ENCODE assay signal across 8 cellular contexts in genomic region chr17:36641331-36641876, GRCh38. TPM values are rescaled to one million over a fixed set of nuclear protein-coding genes. Genes with fewer than 3 reads are reported as not detected.
DNase-seq lines count a peak whose midpoint lies in the region; ATAC-seq and TF ChIP-seq lines count a peak whose summit lies in the region.

No MANE protein-coding gene starts in this region.

- H3K27me3 Mint-ChIP-seq in activated CD8-positive, alpha-beta T cell treated with anti-CD3 and anti-CD28 coated beads for 36 hours = peaks cover 58% of the 10 kb centered on the region

- H3K27ac ChIP-seq in hepatocyte = no peak overlapping the region
- no peak overlapping the region for H3K27ac ChIP-seq in trophoblast cell (ENCODE audit: low read depth, low read length)
- no peak overlapping the region for H3K27ac ChIP-seq in Karpas-422 (ENCODE audit: low read length)

- no peak overlapping the region for H2BK5ac ChIP-seq in trophoblast cell (ENCODE audit: low read depth, low read length, poor library complexity)

- no peak overlapping the region for H2BK120ac ChIP-seq in trophoblast cell (ENCODE audit: insufficient read depth, low read length, poor library complexity)

- H3K9me3 ChIP-seq in hepatocyte (ENCODE audit: low read depth) (no peaks in the 10 kb centered on the region), trophoblast cell (ENCODE audit: insufficient read depth, low read depth, low read length) (peaks cover 5% of the 10 kb centered on the region), Karpas-422 (ENCODE audit: low read length) (no peaks in the 10 kb centered on the region)

- H3K18ac ChIP-seq in trophoblast cell (ENCODE audit: low read length) = no peak overlapping the region

- H4K20me1 ChIP-seq in hepatocyte (ENCODE audit: insufficient read depth, poor library complexity, severe bottlenecking) (no peaks in the 10 kb centered on the region), Karpas-422 (ENCODE audit: insufficient read depth, low read depth, low read length) (no peaks in the 10 kb centered on the region; the same call in 1 of the 2 replicates)

- peak overlapping the region; percentile 97 for H3K4me2 ChIP-seq in hepatocyte
- peak overlapping the region; percentile 76 for H3K4me2 ChIP-seq in trophoblast cell (ENCODE audit: low read length)
- H3K4me2 ChIP-seq in Karpas-422 (ENCODE audit: low read depth, low read length, poor library complexity, severe bottlenecking) = no peak overlapping the region

- no peak overlapping the region for H3K27ac Mint-ChIP-seq in activated CD8-positive, alpha-beta T cell treated with anti-CD3 and anti-CD28 coated beads for 36 hours

- no peaks in the 10 kb centered on the region for H3K9me2 ChIP-seq in hepatocyte (replicated peaks; ENCODE audit: insufficient read depth)
- no peaks in the 10 kb centered on the region for H3K9me2 ChIP-seq in Karpas-422 (replicated peaks; ENCODE audit: insufficient read depth, low read length)

- H3K4ac ChIP-seq in trophoblast cell (ENCODE audit: low read depth, low read length) = no peak overlapping the region

- H3K36me3 ChIP-seq in BJ (ENCODE audit: control insufficient read depth, insufficient read depth, low read length) (no peaks in the 10 kb centered on the region), hepatocyte (replicated peaks; ENCODE audit: insufficient read depth, low read depth) (no peaks in the 10 kb centered on the region), trophoblast cell (ENCODE audit: control insufficient read depth in 1 of 2, insufficient read depth in 2 of 2, low read length in 2 of 2) (no peaks in the 10 kb centered on the region), Karpas-422 (ENCODE audit: insufficient read depth, low read length) (no peaks in the 10 kb centered on the region)

- peak overlapping the region; percentile 56 for H2AFZ ChIP-seq in hepatocyte
- H2AFZ ChIP-seq in trophoblast cell (ENCODE audit: insufficient read depth, low read length, poor library complexity) = peak overlapping the region; percentile 14
- no peak overlapping the region for H2AFZ ChIP-seq in Karpas-422 (ENCODE audit: low read length)

- TF ChIP-seq CTCF in BJ (IDR thresholded peaks at IDR 0.05; ENCODE audit: insufficient read depth, low read depth, low read length) (no peak), hepatocyte (IDR thresholded peaks at IDR 0.05; ENCODE audit: poor library complexity) (no peak)
- TF ChIP-seq CTCF in activated CD8-positive, alpha-beta T cell treated with anti-CD3 and anti-CD28 coated beads for 36 hours (IDR thresholded peaks at IDR 0.05) = no peak

- H3K79me2 ChIP-seq in hepatocyte (no peaks in the 10 kb centered on the region), trophoblast cell (ENCODE audit: control insufficient read depth, insufficient read depth, low read length, poor library complexity) (no peaks in the 10 kb centered on the region), Karpas-422 (ENCODE audit: low read length) (no peaks in the 10 kb centered on the region)

- H3K27me3 ChIP-seq in BJ (ENCODE audit: control insufficient read depth, insufficient read depth, low read length) (peaks cover 47% of the 10 kb centered on the region), hepatocyte (peaks cover 96% of the 10 kb centered on the region), trophoblast cell (ENCODE audit: insufficient read depth, low read length) (peaks cover 41% of the 10 kb centered on the region), Karpas-422 (ENCODE audit: low read length) (no peaks in the 10 kb centered on the region)

- peak; percentile 7 for ATAC-seq in activated CD8-positive, alpha-beta T cell treated with anti-CD3 and anti-CD28 coated beads for 36 hours
- ATAC-seq in HG02571 (IDR thresholded peaks at IDR 0.05; ENCODE audit: unreplicated experiment) (no peak), HG03280 (IDR thresholded peaks at IDR 0.05; ENCODE audit: unreplicated experiment) (no peak)

- H4K91ac ChIP-seq in trophoblast cell (ENCODE audit: low read depth, low read length) = no peak overlapping the region

- H4K8ac ChIP-seq in trophoblast cell (ENCODE audit: low read depth, low read length) = no peak overlapping the region

- no peak overlapping the region for H2AK5ac ChIP-seq in trophoblast cell (ENCODE audit: low read length)

- WGBS in hepatocyte (ENCODE audit: low lambda C conversion rate, missing lambda C conversion rate) = 3% methylated on average over 41 of the region's 43 CpGs
- no CpG with 5 or more reads among the region's 43 CpGs for WGBS in trophoblast cell (ENCODE audit: extremely low coverage, insufficient coverage, insufficient read length)

- peak overlapping the region; percentile 27 for H3K4me3 ChIP-seq in BJ (ENCODE audit: low read depth, low read length)
- H3K4me3 ChIP-seq in hepatocyte = peak overlapping the region; percentile 23
- H3K4me3 ChIP-seq in trophoblast cell (ENCODE audit: low read depth, low read length) = peak overlapping the region; percentile 27
- no peak overlapping the region for H3K4me3 ChIP-seq in Karpas-422 (ENCODE audit: low read length)

- peaks cover 10% of the 10 kb centered on the region for H3K4me1 Mint-ChIP-seq in activated CD8-positive, alpha-beta T cell treated with anti-CD3 and anti-CD28 coated beads for 36 hours (ENCODE audit: low read depth)

- H3K4me1 ChIP-seq in hepatocyte (ENCODE audit: insufficient read depth) = peaks cover 14% of the 10 kb centered on the region
- H3K4me1 ChIP-seq in trophoblast cell (ENCODE audit: control insufficient read depth in 1 of 2, insufficient read depth in 2 of 2, low read length in 2 of 2) = peaks cover 5 to 10% of the 10 kb centered on the region in 2 experiments
- H3K4me1 ChIP-seq in Karpas-422 (ENCODE audit: low read length) = no peaks in the 10 kb centered on the region

- POLR2A ChIA-PET in BJ (lab: Charles Lee) = no interaction called here
- POLR2A ChIA-PET in activated CD8-positive, alpha-beta T cell treated with anti-CD3 and anti-CD28 coated beads for 36 hours (lab: Charles Lee) = no interaction called here

- no peak overlapping the region for H4K12ac ChIP-seq in trophoblast cell (ENCODE audit: low read depth, low read length)

- CTCF ChIA-PET in BJ (lab: Yijun Ruan, JAX) = interaction anchor here (2.1 to 2.3 kb wide), 2 partner anchors 11 to 15 kb away, joined by 5 to 6 read pairs; no protein-coding TSS in a partner anchor
- CTCF ChIA-PET in activated CD8-positive, alpha-beta T cell treated with anti-CD3 and anti-CD28 coated beads for 36 hours (lab: Charles Lee) = interaction anchor here (0.9 kb wide), 1 partner anchor 13 kb away, joined by 3 read pairs; no protein-coding TSS in a partner anchor

- H3K14ac ChIP-seq in trophoblast cell (ENCODE audit: low read length) = no peak overlapping the region

- no peak overlapping the region for H2BK12ac ChIP-seq in trophoblast cell (ENCODE audit: low read length)

- no peak overlapping the region for H3K23ac ChIP-seq in trophoblast cell (ENCODE audit: low read length)

- no peaks in the 10 kb centered on the region for H3K79me1 ChIP-seq in trophoblast cell (ENCODE audit: low read length)

- H3K4me3 Mint-ChIP-seq in activated CD8-positive, alpha-beta T cell treated with anti-CD3 and anti-CD28 coated beads for 36 hours = no peak overlapping the region

- DNase-seq in BJ (ENCODE audit: low read depth) = no peak
- no peak for DNase-seq in activated CD8-positive, alpha-beta T cell treated with anti-CD3 and anti-CD28 coated beads for 36 hours
- no peak for DNase-seq in hepatocyte (ENCODE audit: low spot score)
- DNase-seq in trophoblast cell = no peak
- no peak for DNase-seq in mesenteric fat pad (ENCODE audit: low spot score)
- DNase-seq in Karpas-422 = no peak

- H3K36me3 Mint-ChIP-seq in activated CD8-positive, alpha-beta T cell treated with anti-CD3 and anti-CD28 coated beads for 36 hours (ENCODE audit: low read depth) = no peaks in the 10 kb centered on the region

- intact Hi-C loops in activated CD8-positive, alpha-beta T cell treated with anti-CD3 and anti-CD28 coated beads for 36 hours (cut with micrococcal nuclease) = no loop called here

- no peak overlapping the region for H3K9ac ChIP-seq in trophoblast cell (ENCODE audit: low read length)
- no peak overlapping the region for H3K9ac ChIP-seq in Karpas-422 (ENCODE audit: low read length)

- no peaks in the 10 kb centered on the region for H3K9me3 Mint-ChIP-seq in activated CD8-positive, alpha-beta T cell treated with anti-CD3 and anti-CD28 coated beads for 36 hours

RNA-seq across cellular contexts. Expression of gene MRM1, which starts 40.0 kb away (rescaled TPM):
- polyA plus RNA-seq in BJ (2011; rRNA removed) (3.0 and 3.9 TPM in 2 replicates), hepatocyte (4.1 and 5.5 TPM in 2 replicates)
- 1.3 and 1.9 TPM in 2 replicates for polyA minus RNA-seq in BJ (2011; rRNA and poly(A)+ RNA removed)
- 10 to 100 TPM; 24.5 to 27.4 TPM for total RNA-seq in activated CD8-positive, alpha-beta T cell treated with anti-CD3 and anti-CD28 coated beads for 36 hours
- total RNA-seq in hepatocyte (4.7 and 5.5 TPM in 2 replicates), mesenteric fat pad (4.1 TPM)
- 0.86 and 1.1 TPM in 2 replicates for polyA plus RNA-seq in trophoblast cell (2013)
- total RNA-seq in Karpas-422 (2014; rRNA removed; shearing (Covaris generic); ENCODE audit: low replicate concordance) = 11.7 and 18.0 TPM in 2 replicates

RNA-seq across cellular contexts. Expression of gene DHRS11, which starts 49.7 kb away (rescaled TPM):
- 5.4 and 8.5 TPM in 2 replicates for polyA plus RNA-seq in BJ (2011; rRNA removed)
- 4.7 and 7.6 TPM in 2 replicates for polyA minus RNA-seq in BJ (2011; rRNA and poly(A)+ RNA removed)
- total RNA-seq in activated CD8-positive, alpha-beta T cell treated with anti-CD3 and anti-CD28 coated beads for 36 hours = 1 to 10 TPM; 8.6 to 9.2 TPM
- 33.2 and 48.9 TPM in 2 replicates for total RNA-seq in hepatocyte
- 41.3 and 49.8 TPM in 2 replicates for polyA plus RNA-seq in hepatocyte
- polyA plus RNA-seq in trophoblast cell (2013) = 5.6 and 5.7 TPM in 2 replicates
- 16.3 TPM for total RNA-seq in mesenteric fat pad
- 13.6 and 33.8 TPM in 2 replicates for total RNA-seq in Karpas-422 (2014; rRNA removed; shearing (Covaris generic); ENCODE audit: low replicate concordance)
